Comparison of ENCODE assay signal across 11 cellular contexts in the genomic region with DNA sequence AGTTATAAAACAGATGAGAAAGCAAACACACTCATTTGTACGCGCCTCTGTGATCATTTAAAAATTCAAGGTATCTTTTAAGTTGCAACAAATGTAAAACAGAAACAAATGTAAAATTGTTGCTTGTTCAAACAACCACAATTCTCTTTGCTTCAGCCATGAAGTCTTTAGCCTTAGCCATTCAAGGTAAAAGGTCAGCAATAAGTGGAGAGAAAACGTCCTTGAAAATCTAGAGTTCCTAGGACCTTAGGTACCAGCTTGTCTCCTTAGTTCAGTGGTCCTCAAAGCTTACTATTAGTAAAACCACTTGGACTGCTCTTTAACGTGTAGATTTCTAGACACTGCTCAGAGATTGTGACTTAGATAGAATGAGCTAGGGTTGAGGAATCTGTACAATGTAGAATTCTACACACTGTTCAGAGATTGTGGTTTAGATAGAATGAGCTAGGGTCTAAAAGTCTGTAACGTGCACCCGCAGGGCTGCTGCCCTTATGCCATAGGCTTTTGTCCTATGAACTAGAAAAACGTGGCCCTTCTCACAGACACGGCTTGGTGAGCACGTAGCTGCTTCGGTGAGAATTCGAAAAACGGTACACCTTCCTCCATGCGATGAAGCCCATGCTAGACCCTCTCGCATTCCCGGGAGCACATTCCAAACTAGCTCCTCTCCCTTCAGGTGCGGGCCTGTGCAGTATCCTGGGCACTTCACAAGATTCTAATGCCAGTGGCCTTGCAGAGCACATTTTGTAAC. TPM values are rescaled to one million over a fixed set of nuclear protein-coding genes. Genes with fewer than 3 reads are reported as not detected.
DNase-seq lines count a peak whose midpoint lies in the region; ATAC-seq, FAIRE-seq and TF ChIP-seq lines count a peak whose summit lies in the region.
"Had no signal": no experiment of that assay in that cellular context is flagged by ENCODE, and none has a peak within 500 bp of the region (broad histone marks: within the 10 kb centered on the region; RNA-seq: fewer than 3 reads in every experiment).

No MANE protein-coding gene starts in this region.

- H3K27ac ChIP-seq in pancreas, result no peak overlapping the region

- intact Hi-C loops in natural killer cell (cut with micrococcal nuclease) (loop anchor here (5.0 kb wide), 2 partner anchors 101 to 221 kb away; partner anchors contain the start of genes LIN54 and SEC31A), pancreas (cut with DNase I) (no loop called here)

- peaks cover 55 to 65% of the 10 kb centered on the region in 2 donors for H3K4me1 Mint-ChIP-seq in natural killer cell

- peak in 1 of 3 donors; percentile 3 for ATAC-seq in natural killer cell
- ATAC-seq in pancreas, result no peak

- no peaks in the 10 kb centered on the region for H3K9me3 Mint-ChIP-seq in natural killer cell

- TF ChIP-seq CTCF in natural killer cell (IDR thresholded peaks at IDR 0.05), result no peak
- TF ChIP-seq CTCF in pancreas (IDR thresholded peaks at IDR 0.05), result no peak

- H3K4me3 Mint-ChIP-seq in natural killer cell, result peak overlapping the region; percentile 100

- no peak overlapping the region for H3K4me3 ChIP-seq in pancreas

- no peaks in the 10 kb centered on the region for H3K4me1 ChIP-seq in pancreas

- H3K36me3 ChIP-seq in pancreas, result no peaks in the 10 kb centered on the region

- 83 to 90% methylated on average over 16 of the region's 16 CpGs for WGBS in pancreas, 2 donors

- DNase-seq in ELR (ENCODE audit: low read depth) (peak; percentile 95), NAMALWA (ENCODE audit: low spot score) (peak; percentile 83), natural killer cell (no peak), pancreas (no peak), dedifferentiated amniotic fluid mesenchymal stem cell (ENCODE audit: extremely low spot score) (no peak), HuH-7 (ENCODE audit: low spot score) (no peak), NCI-H146 (lab: John Stamatoyannopoulos, UW) (no peak)
- DNase-seq in activated naive CD4-positive, alpha-beta T cell treated with anti-CD3 and anti-CD28 coated beads, Interleukin-2, amount 50 U/mL, for 16 hours, result peak; percentile 31
- DNase-seq: NCI-H1930, substantia nigra had no signal

- peaks cover 23% of the 10 kb centered on the region for H3K36me3 Mint-ChIP-seq in natural killer cell

- no peaks in the 10 kb centered on the region for H3K9me3 ChIP-seq in pancreas

- H3K27me3 Mint-ChIP-seq in natural killer cell (ENCODE audit: low read depth in 2 of 2), result no peaks in the 10 kb centered on the region

- FAIRE-seq in pancreas (lab: Jason Lieb, UNC), result no peak
- FAIRE-seq: bronchial epithelial cell had no signal

- H3K27ac Mint-ChIP-seq in natural killer cell, result peak overlapping the region; percentile 96 to 98

- H3K27me3 ChIP-seq in pancreas, result no peaks in the 10 kb centered on the region

RNA-seq across cellular contexts. Expression of gene PLAC8, which starts 1.7 kb away (rescaled TPM):
- 100 to 1,000 TPM; 684 to 889 (median 821) TPM for total RNA-seq in natural killer cell
- total RNA-seq in pancreas, result 1 to 10 TPM in 5 of 6 donors, under 1 TPM in 1; 0.93 to 3.1 (median 2.1) TPM
- 10 to 100 TPM in 1 of 2 donors, 1 to 10 TPM in 1; 1.5 to 10.0 TPM for polyA plus RNA-seq in pancreas

Comparison
In these comparisons a context has a peak if more than half of its experiments do, and no peak if none do; other contexts are left out.
1. DNase-seq: peak in ELR (single experiment), NAMALWA (single experiment) and activated naive CD4-positive, alpha-beta T cell treated with anti-CD3 and anti-CD28 coated beads, Interleukin-2, amount 50 U/mL, for 16 hours (single experiment); none in natural killer cell (single experiment), pancreas (0 of 6), dedifferentiated amniotic fluid mesenchymal stem cell (single experiment), HuH-7 (single experiment) and NCI-H146 (single experiment).
2. RNA of gene PLAC8, which starts 1.7 kb away (total RNA-seq): 684 to 889 TPM in natural killer cell; 0.93 to 3.1 TPM in pancreas; every median in the first group is over 100 times any median in the second.